ENCODE assay signal across 2 cellular contexts in the genomic region with DNA sequence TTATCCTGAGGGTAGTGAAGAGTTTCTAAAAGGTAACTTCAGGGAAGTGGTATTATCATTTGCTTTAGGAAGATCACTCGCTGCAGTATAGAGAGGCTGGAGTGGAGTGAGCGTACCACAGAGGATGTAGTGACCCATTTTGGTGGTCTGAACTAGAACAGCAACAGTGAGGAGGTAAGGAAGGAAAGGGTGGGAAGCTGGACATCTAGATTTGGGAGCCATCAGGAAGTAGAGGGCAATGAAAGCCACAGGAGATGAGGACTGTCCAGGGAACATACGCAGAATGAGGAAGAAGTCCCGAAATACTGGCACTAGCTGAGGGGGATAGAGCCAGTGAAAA.
TF ChIP-seq lines count a peak whose summit lies in the region.

No MANE protein-coding gene starts in this region.

TF ChIP-seq in HCT116, 20 proteins besides CTCF, POLR2A, EP300 and RAD21:
- TF ChIP-seq YY1 (IDR thresholded peaks at IDR 0.05; ENCODE audit: extremely low read depth, insufficient replicate concordance, low read depth, low read length) (no peak), ZBTB33 (IDR thresholded peaks at IDR 0.05; ENCODE audit: extremely low read depth, insufficient replicate concordance, low read length) (no peak), EGR1 (IDR thresholded peaks at IDR 0.05; ENCODE audit: low read depth) (no peak), JUND (IDR thresholded peaks at IDR 0.05) (no peak), CBX3 (IDR thresholded peaks at IDR 0.05; ENCODE audit: low read depth) (no peak), ZNF274 (IDR thresholded peaks at IDR 0.05; ENCODE audit: low read depth, low read length) (no peak), EZH2 (IDR thresholded peaks at IDR 0.05) (no peak), CEBPB (IDR thresholded peaks at IDR 0.05; ENCODE audit: low read depth) (no peak), ELF1 (IDR thresholded peaks at IDR 0.05; ENCODE audit: borderline replicate concordance, low read depth) (no peak), SIN3A (IDR thresholded peaks at IDR 0.05; ENCODE audit: low read depth) (no peak)
- TF ChIP-seq, protein P1, sequence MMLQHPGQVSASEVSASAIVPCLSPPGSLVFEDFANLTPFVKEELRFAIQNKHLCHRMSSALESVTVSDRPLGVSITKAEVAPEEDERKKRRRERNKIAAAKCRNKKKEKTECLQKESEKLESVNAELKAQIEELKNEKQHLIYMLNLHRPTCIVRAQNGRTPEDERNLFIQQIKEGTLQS (IDR thresholded peaks at IDR 0.05): no peak
- TF ChIP-seq, protein P2, sequence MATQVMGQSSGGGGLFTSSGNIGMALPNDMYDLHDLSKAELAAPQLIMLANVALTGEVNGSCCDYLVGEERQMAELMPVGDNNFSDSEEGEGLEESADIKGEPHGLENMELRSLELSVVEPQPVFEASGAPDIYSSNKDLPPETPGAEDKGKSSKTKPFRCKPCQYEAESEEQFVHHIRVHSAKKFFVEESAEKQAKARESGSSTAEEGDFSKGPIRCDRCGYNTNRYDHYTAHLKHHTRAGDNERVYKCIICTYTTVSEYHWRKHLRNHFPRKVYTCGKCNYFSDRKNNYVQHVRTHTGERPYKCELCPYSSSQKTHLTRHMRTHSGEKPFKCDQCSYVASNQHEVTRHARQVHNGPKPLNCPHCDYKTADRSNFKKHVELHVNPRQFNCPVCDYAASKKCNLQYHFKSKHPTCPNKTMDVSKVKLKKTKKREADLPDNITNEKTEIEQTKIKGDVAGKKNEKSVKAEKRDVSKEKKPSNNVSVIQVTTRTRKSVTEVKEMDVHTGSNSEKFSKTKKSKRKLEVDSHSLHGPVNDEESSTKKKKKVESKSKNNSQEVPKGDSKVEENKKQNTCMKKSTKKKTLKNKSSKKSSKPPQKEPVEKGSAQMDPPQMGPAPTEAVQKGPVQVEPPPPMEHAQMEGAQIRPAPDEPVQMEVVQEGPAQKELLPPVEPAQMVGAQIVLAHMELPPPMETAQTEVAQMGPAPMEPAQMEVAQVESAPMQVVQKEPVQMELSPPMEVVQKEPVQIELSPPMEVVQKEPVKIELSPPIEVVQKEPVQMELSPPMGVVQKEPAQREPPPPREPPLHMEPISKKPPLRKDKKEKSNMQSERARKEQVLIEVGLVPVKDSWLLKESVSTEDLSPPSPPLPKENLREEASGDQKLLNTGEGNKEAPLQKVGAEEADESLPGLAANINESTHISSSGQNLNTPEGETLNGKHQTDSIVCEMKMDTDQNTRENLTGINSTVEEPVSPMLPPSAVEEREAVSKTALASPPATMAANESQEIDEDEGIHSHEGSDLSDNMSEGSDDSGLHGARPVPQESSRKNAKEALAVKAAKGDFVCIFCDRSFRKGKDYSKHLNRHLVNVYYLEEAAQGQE (IDR thresholded peaks at IDR 0.05; ENCODE audit: low read depth): no peak
TF ChIP-seq in HCT116: peak in this region for 0.

TF ChIP-seq in WTC11, 78 proteins besides CTCF, POLR2A, EP300 and RAD21 (continued from another document):
- no peak for TF ChIP-seq NR2C2 (CRISPR knock-in tag; IDR thresholded peaks at IDR 0.05)
- TF ChIP-seq, protein P3, sequence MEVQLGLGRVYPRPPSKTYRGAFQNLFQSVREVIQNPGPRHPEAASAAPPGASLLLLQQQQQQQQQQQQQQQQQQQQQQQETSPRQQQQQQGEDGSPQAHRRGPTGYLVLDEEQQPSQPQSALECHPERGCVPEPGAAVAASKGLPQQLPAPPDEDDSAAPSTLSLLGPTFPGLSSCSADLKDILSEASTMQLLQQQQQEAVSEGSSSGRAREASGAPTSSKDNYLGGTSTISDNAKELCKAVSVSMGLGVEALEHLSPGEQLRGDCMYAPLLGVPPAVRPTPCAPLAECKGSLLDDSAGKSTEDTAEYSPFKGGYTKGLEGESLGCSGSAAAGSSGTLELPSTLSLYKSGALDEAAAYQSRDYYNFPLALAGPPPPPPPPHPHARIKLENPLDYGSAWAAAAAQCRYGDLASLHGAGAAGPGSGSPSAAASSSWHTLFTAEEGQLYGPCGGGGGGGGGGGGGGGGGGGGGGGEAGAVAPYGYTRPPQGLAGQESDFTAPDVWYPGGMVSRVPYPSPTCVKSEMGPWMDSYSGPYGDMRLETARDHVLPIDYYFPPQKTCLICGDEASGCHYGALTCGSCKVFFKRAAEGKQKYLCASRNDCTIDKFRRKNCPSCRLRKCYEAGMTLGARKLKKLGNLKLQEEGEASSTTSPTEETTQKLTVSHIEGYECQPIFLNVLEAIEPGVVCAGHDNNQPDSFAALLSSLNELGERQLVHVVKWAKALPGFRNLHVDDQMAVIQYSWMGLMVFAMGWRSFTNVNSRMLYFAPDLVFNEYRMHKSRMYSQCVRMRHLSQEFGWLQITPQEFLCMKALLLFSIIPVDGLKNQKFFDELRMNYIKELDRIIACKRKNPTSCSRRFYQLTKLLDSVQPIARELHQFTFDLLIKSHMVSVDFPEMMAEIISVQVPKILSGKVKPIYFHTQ (CRISPR knock-in tag; IDR thresholded peaks at IDR 0.05): no peak
- TF ChIP-seq TEAD1 (CRISPR knock-in tag; IDR thresholded peaks at IDR 0.05): no peak
- TF ChIP-seq, protein P4, sequence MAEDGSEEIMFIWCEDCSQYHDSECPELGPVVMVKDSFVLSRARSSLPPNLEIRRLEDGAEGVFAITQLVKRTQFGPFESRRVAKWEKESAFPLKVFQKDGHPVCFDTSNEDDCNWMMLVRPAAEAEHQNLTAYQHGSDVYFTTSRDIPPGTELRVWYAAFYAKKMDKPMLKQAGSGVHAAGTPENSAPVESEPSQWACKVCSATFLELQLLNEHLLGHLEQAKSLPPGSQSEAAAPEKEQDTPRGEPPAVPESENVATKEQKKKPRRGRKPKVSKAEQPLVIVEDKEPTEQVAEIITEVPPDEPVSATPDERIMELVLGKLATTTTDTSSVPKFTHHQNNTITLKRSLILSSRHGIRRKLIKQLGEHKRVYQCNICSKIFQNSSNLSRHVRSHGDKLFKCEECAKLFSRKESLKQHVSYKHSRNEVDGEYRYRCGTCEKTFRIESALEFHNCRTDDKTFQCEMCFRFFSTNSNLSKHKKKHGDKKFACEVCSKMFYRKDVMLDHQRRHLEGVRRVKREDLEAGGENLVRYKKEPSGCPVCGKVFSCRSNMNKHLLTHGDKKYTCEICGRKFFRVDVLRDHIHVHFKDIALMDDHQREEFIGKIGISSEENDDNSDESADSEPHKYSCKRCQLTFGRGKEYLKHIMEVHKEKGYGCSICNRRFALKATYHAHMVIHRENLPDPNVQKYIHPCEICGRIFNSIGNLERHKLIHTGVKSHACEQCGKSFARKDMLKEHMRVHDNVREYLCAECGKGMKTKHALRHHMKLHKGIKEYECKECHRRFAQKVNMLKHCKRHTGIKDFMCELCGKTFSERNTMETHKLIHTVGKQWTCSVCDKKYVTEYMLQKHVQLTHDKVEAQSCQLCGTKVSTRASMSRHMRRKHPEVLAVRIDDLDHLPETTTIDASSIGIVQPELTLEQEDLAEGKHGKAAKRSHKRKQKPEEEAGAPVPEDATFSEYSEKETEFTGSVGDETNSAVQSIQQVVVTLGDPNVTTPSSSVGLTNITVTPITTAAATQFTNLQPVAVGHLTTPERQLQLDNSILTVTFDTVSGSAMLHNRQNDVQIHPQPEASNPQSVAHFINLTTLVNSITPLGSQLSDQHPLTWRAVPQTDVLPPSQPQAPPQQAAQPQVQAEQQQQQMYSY (CRISPR knock-in tag; IDR thresholded peaks at IDR 0.05): no peak
